23 cellular contexts compared by ENCODE assay signal in the genomic region with DNA sequence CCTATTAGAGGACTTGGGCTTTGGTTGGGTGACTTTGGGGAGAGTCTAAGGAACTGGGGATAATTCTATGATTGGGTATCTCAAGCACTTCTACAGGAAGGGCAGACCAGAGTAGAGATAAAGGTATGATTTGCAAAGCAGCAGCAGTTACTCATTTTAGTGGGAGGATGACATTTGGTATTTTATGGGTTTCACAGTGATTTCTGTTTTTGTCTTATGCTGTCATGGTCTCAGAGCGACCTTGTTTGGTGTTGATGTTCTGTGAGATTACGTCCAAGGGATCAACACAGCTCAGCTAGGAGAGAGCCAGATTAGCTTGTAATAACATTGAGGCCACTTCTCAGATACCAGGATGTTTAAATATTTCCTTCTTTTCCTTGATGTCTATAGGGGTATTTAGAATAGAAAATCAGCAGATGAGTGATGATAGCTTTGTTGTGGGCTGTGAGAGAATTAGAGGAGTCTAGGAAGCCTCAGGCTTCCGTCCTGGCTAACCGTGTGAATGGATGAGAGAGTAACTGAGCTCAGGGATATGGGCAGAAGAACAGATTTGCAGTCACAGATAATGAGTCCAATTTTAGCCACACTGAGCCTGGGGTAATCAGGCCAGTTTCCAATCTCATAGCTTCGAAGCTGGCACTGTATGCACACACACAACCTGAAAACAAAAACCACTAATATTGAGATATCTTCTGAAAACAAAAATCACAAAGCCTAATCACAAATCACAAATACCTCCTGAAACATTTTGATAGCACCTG. TPM values are rescaled to one million over a fixed set of nuclear protein-coding genes. Genes with fewer than 3 reads are reported as not detected.
DNase-seq lines count a peak whose midpoint lies in the region; ATAC-seq and TF ChIP-seq lines count a peak whose summit lies in the region.
"Had no signal": no experiment of that assay in that cellular context is flagged by ENCODE, and none has a peak within 500 bp of the region (broad histone marks: within the 10 kb centered on the region; RNA-seq: fewer than 3 reads in every experiment).

No MANE protein-coding gene starts in this region.

- BruUV-seq in OCI-LY7 (replicated peaks; lab: Mats Ljungman, UMichigan) (no TSS peak), PC-3 (replicated peaks; lab: Mats Ljungman, UMichigan) (no TSS peak)

- H3K27me3 Mint-ChIP-seq in activated T-cell treated with anti-CD3 and anti-CD28 coated beads, Interleukin-2, amount 50 U/mL, for 72 hours (ENCODE audit: low read depth) = peaks cover 23% of the 10 kb centered on the region
- no peaks in the 10 kb centered on the region for H3K27me3 Mint-ChIP-seq in progenitor cell of endocrine pancreas

- ATAC-seq in activated T-cell treated with anti-CD3 and anti-CD28 coated beads, Interleukin-2, amount 50 U/mL, for 72 hours (replicated peaks in 1 of 2) = peak; percentile 29 to 48
- ATAC-seq in PC-3 (no peak), HG03095 (IDR thresholded peaks at IDR 0.05; ENCODE audit: unreplicated experiment) (no peak)

- CTCF ChIA-PET in OCI-LY7 (lab: Charles Lee; ENCODE audit: unreplicated experiment) (no interaction called here), PC-3 (lab: Charles Lee) (no interaction called here)

- peaks cover 11% of the 10 kb centered on the region for H3K4me1 ChIP-seq in OCI-LY7 (ENCODE audit: insufficient read depth, low read length, poor library complexity, severe bottlenecking)
- no peaks in the 10 kb centered on the region for H3K4me1 ChIP-seq in PC-3 (ENCODE audit: insufficient read depth, low read length)
- H3K4me1 ChIP-seq: thyroid gland had no signal

- H2AFZ ChIP-seq in OCI-LY7 (ENCODE audit: low read length) (peak overlapping the region; percentile 83; the same call in 1 of the 2 replicates), PC-3 (ENCODE audit: low read length) (no peak overlapping the region)

- H3K27ac ChIP-seq in OCI-LY7 (ENCODE audit: low read depth, low read length, poor library complexity, severe bottlenecking) = no peak overlapping the region
- no peak overlapping the region for H3K27ac ChIP-seq in PC-3 (ENCODE audit: low read length)
- H3K27ac ChIP-seq: skin epidermis, stomach, thyroid gland had no signal

- no peaks in the 10 kb centered on the region for H3K27me3 ChIP-seq in PC-3 (ENCODE audit: low read length)
- H3K27me3 ChIP-seq: stomach, thyroid gland had no signal

- H3K36me3 ChIP-seq in OCI-LY7 (ENCODE audit: insufficient read depth, low read length) (no peaks in the 10 kb centered on the region), PC-3 (ENCODE audit: low read depth, low read length) (no peaks in the 10 kb centered on the region)
- H3K36me3 ChIP-seq: stomach, thyroid gland had no signal

- no peak overlapping the region for H3K27ac Mint-ChIP-seq in activated T-cell treated with anti-CD3 and anti-CD28 coated beads, Interleukin-2, amount 50 U/mL, for 72 hours
- peak overlapping the region; percentile 5 for H3K27ac Mint-ChIP-seq in progenitor cell of endocrine pancreas
- H3K27ac Mint-ChIP-seq: memory B cell had no signal

- no peaks in the 10 kb centered on the region for H3K36me3 Mint-ChIP-seq in activated T-cell treated with anti-CD3 and anti-CD28 coated beads, Interleukin-2, amount 50 U/mL, for 72 hours (ENCODE audit: insufficient read depth in 2 of 2)
- no peaks in the 10 kb centered on the region for H3K36me3 Mint-ChIP-seq in progenitor cell of endocrine pancreas (ENCODE audit: insufficient read depth)
- H3K36me3 Mint-ChIP-seq: memory B cell had no signal

- no peaks in the 10 kb centered on the region for H3K9me3 Mint-ChIP-seq in activated T-cell treated with anti-CD3 and anti-CD28 coated beads, Interleukin-2, amount 50 U/mL, for 72 hours
- H3K9me3 Mint-ChIP-seq in progenitor cell of endocrine pancreas (ENCODE audit: low read depth) = no peaks in the 10 kb centered on the region
- H3K9me3 Mint-ChIP-seq: memory B cell had no signal

- H3K9me2 ChIP-seq in OCI-LY7 (ENCODE audit: insufficient read depth, low read length) (no peaks in the 10 kb centered on the region), PC-3 (replicated peaks; ENCODE audit: low read length) (no peaks in the 10 kb centered on the region)

- H3K4me2 ChIP-seq in OCI-LY7 (ENCODE audit: low read length) (0 out of 2 replicates have a peak overlapping the region, but pooled peaks have one; percentile 16), PC-3 (ENCODE audit: low read length) (no peak overlapping the region)

- H3K9ac ChIP-seq in PC-3 (ENCODE audit: low read length) = no peak overlapping the region

- H3K9me3 ChIP-seq in OCI-LY7 (ENCODE audit: low read length) (no peaks in the 10 kb centered on the region), PC-3 (ENCODE audit: low read length) (no peaks in the 10 kb centered on the region)
- H3K9me3 ChIP-seq: stomach, thyroid gland had no signal

- intact Hi-C loops in OCI-LY7 (cut with micrococcal nuclease; ENCODE audit: unreplicated experiment) (no loop called here), PC-3 (cut with micrococcal nuclease) (no loop called here)

- no peaks in the 10 kb centered on the region for H4K20me1 ChIP-seq in OCI-LY7 (ENCODE audit: insufficient read depth, low read length)
- H4K20me1 ChIP-seq in PC-3 (ENCODE audit: low read length) = no peaks in the 10 kb centered on the region

- DNase-seq in activated T-cell treated with anti-CD3 and anti-CD28 coated beads, Interleukin-2, amount 50 U/mL, for 72 hours = no peak
- no peak for DNase-seq in activated T-cell treated with anti-CD3 and anti-CD28 coated beads, Interleukin-2, amount 50 U/mL, for 1 hour
- DNase-seq in OCI-LY7 (ENCODE audit: low spot score) (no peak), fibroblast of villous mesenchyme (ENCODE audit: low read depth) (peak; percentile 86), progenitor cell of endocrine pancreas (ENCODE audit: low spot score, unreplicated experiment) (no peak), PC-3 (no peak)
- DNase-seq in activated CD4-positive, alpha-beta T cell treated with anti-CD3 and anti-CD28 coated beads, Interleukin-2, amount 50 U/mL, for 1 hour = no peak
- DNase-seq: activated CD4-positive, alpha-beta T cell treated with anti-CD3 and anti-CD28 coated beads for 1 hour; activated gamma-delta T cell treated with Interleukin-2 at 50 U/mL for 16 hours; activated T-cell treated with anti-CD3 and anti-CD28 coated beads for 4 hours; DMS79; effector memory CD4-positive, alpha-beta T cell; foreskin fibroblast; head of caudate nucleus; KG1; MM.1S; NCI-H2029; T-helper 2 cell had no signal

- H3F3A ChIP-seq in PC-3 (ENCODE audit: low read length, unreplicated experiment) = no peaks in the 10 kb centered on the region

- no peaks in the 10 kb centered on the region for H3K79me2 ChIP-seq in OCI-LY7 (ENCODE audit: insufficient read depth, low read depth, low read length)
- no peaks in the 10 kb centered on the region for H3K79me2 ChIP-seq in PC-3 (ENCODE audit: low read length)

- no peaks in the 10 kb centered on the region for H3K4me1 Mint-ChIP-seq in activated T-cell treated with anti-CD3 and anti-CD28 coated beads, Interleukin-2, amount 50 U/mL, for 72 hours (ENCODE audit: low read depth)
- H3K4me1 Mint-ChIP-seq in progenitor cell of endocrine pancreas (ENCODE audit: low read depth) = peaks cover 50% of the 10 kb centered on the region
- H3K4me1 Mint-ChIP-seq: memory B cell had no signal

- POLR2A ChIA-PET in OCI-LY7 (lab: Charles Lee) = no interaction called here
- POLR2A ChIA-PET in PC-3 (lab: Charles Lee; ENCODE audit: unreplicated experiment) = no interaction called here

- no peak overlapping the region for H3K4me3 ChIP-seq in OCI-LY7 (ENCODE audit: low read depth, low read length, poor library complexity, severe bottlenecking)
- H3K4me3 ChIP-seq in fibroblast of villous mesenchyme (ENCODE audit: low read depth, low read length) = no peak overlapping the region
- H3K4me3 ChIP-seq in PC-3 (ENCODE audit: low read length) = no peak overlapping the region
- H3K4me3 ChIP-seq: skin epidermis, stomach, thyroid gland had no signal

- TF ChIP-seq CTCF in OCI-LY7 (conservative IDR thresholded peaks at IDR 0.05; ENCODE audit: low read length) (no peak), fibroblast of villous mesenchyme (IDR thresholded peaks at IDR 0.05; ENCODE audit: insufficient read depth, low read depth, low read length) (no peak), progenitor cell of endocrine pancreas (IDR thresholded peaks at IDR 0.05; ENCODE audit: unreplicated experiment) (no peak), PC-3 (conservative IDR thresholded peaks at IDR 0.05; ENCODE audit: low read depth, low read length) (no peak)

- H3K4me3 Mint-ChIP-seq in activated T-cell treated with anti-CD3 and anti-CD28 coated beads, Interleukin-2, amount 50 U/mL, for 72 hours = no peak overlapping the region
- peak overlapping the region; percentile 35 for H3K4me3 Mint-ChIP-seq in progenitor cell of endocrine pancreas (ENCODE audit: low read depth)
- H3K4me3 Mint-ChIP-seq: memory B cell had no signal

RNA-seq across cellular contexts. Expression of gene TTR, which starts 18.4 kb away (rescaled TPM):
- not detected for total RNA-seq in activated T-cell treated with anti-CD3 and anti-CD28 coated beads, Interleukin-2, amount 50 U/mL, for 72 hours
- total RNA-seq in OCI-LY7 (2014; rRNA removed; shearing (Covaris generic)) = not detected in 2 replicates
- total RNA-seq in OCI-LY7 (2022) = not detected in 2 replicates
- total RNA-seq in fibroblast of villous mesenchyme = not detected in 2 replicates
- 150 and 157 TPM in 2 replicates for total RNA-seq in progenitor cell of endocrine pancreas
- total RNA-seq in PC-3 (2014; rRNA removed) = not detected in 2 replicates
- total RNA-seq: thyroid gland had no signal

Comparison
In these comparisons a context has a peak if more than half of its experiments do, and no peak if none do; other contexts are left out.
1. ATAC-seq: peak in activated T-cell treated with anti-CD3 and anti-CD28 coated beads, Interleukin-2, amount 50 U/mL, for 72 hours (2 of 2); none in PC-3 (single experiment) and HG03095 (single experiment).
2. RNA of gene TTR, which starts 18.4 kb away (total RNA-seq): 150 to 157 TPM in progenitor cell of endocrine pancreas; not detected in activated T-cell treated with anti-CD3 and anti-CD28 coated beads, Interleukin-2, amount 50 U/mL, for 72 hours, not detected in OCI-LY7, not detected in fibroblast of villous mesenchyme and not detected in PC-3; every median in the first group is over 100 times any median in the second.